In the genomic region with DNA sequence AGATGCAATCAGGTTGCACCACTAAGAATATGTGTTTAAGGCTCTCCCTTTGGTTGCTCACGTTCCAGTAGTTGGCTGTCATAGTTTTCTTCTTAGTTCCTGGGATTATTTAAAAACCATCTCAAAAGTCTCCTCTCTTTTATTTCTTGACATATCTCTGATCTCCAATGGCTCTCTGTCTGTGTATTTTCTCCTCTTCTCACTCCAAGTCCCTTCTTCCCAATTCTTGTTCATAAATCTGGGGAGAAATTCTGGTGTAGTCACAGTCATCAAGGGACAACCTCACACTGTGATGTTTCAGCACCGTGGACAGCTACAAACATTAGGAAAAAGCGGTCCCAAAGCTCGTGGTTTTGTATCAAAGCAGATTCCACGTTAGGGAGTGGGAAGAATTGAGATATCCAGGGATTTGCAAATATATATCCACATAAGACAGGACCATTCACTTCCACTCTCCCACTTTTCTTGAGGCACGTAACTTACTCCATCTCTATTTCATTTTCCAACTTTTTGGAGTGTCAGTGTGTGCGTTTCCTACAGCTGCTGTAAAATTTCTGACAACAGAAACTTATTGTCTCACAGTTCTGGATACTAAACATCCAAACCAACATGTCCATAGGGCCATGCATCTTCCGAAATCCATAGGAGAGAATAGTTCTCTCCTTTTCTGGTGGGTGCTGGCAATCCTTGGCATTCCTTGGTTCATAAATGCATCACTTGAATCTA, we compare ENCODE assay signal across 18 cellular contexts.
A peak's percentile ranks its signal among the peaks of the same experiment; 100 is the strongest.
DNase-seq lines count a peak whose midpoint lies in the region; ATAC-seq, FAIRE-seq and TF ChIP-seq lines count a peak whose summit lies in the region.
"Had no signal": no experiment of that assay in that cellular context is flagged by ENCODE, and none has a peak within 500 bp of the region (broad histone marks: within the 10 kb centered on the region; RNA-seq: fewer than 3 reads in every experiment).

No MANE protein-coding gene starts in this region.

- no peaks in the 10 kb centered on the region for H3K9me3 Mint-ChIP-seq in astrocyte (ENCODE audit: unreplicated experiment)
- no peaks in the 10 kb centered on the region for H3K9me3 Mint-ChIP-seq in activated CD4-positive, alpha-beta memory T cell treated with anti-CD3 and anti-CD28 coated beads, Interleukin-2, amount 10 ng/mL, durations not matched to agents 7 days and 5 days
- H3K9me3 Mint-ChIP-seq: T-helper 1 cell treated with Interleukin-12 subunit alpha and Interleukin-12 subunit beta and Interleukin-4 antibody, amounts not matched to agents 30 μg/mL and 1 μg/mL, for 36 hours had no signal

- CTCF ChIA-PET in activated CD4-positive, alpha-beta memory T cell treated with anti-CD3 and anti-CD28 coated beads, Interleukin-2, amount 10 ng/mL, durations not matched to agents 7 days and 5 days (lab: Charles Lee) = no interaction called here

- H3K27ac ChIP-seq in astrocyte (ENCODE audit: low read depth, low read length) (no peak overlapping the region), mesendoderm (ENCODE audit: low read depth, low read length) (no peak overlapping the region)
- H3K27ac ChIP-seq: gastroesophageal sphincter, neutrophil, spleen, upper lobe of left lung had no signal

- no peak overlapping the region for H3K18ac ChIP-seq in mesendoderm (ENCODE audit: low read length)

- no peak overlapping the region for H3K56ac ChIP-seq in mesendoderm (ENCODE audit: low read length)

- H2BK15ac ChIP-seq in mesendoderm (replicated peaks; ENCODE audit: low read depth) = no peak overlapping the region

- no peak overlapping the region for H4K5ac ChIP-seq in mesendoderm (ENCODE audit: low read length)

- no peak for ATAC-seq in HG03460 (IDR thresholded peaks at IDR 0.05; ENCODE audit: unreplicated experiment)
- ATAC-seq: gastroesophageal sphincter, left colon had no signal

- no peak overlapping the region for H2BK5ac ChIP-seq in mesendoderm (ENCODE audit: low read length)

- no peak for FAIRE-seq in astrocyte (lab: Jason Lieb, UNC)
- FAIRE-seq: H54 had no signal

- no peak overlapping the region for H3K4ac ChIP-seq in mesendoderm (ENCODE audit: low read depth, low read length)

- no peaks in the 10 kb centered on the region for H4K20me1 ChIP-seq in astrocyte (ENCODE audit: insufficient read depth, low read length)

- no peaks in the 10 kb centered on the region for H3K36me3 Mint-ChIP-seq in astrocyte (ENCODE audit: low read depth, unreplicated experiment)
- H3K36me3 Mint-ChIP-seq in activated CD4-positive, alpha-beta memory T cell treated with anti-CD3 and anti-CD28 coated beads, Interleukin-2, amount 10 ng/mL, durations not matched to agents 7 days and 5 days (ENCODE audit: low read depth) = no peaks in the 10 kb centered on the region
- H3K36me3 Mint-ChIP-seq: activated naive CD8-positive, alpha-beta T cell had no signal

- H2AK5ac ChIP-seq in mesendoderm (ENCODE audit: low read length) = no peak overlapping the region

- no peak overlapping the region for H2AFZ ChIP-seq in astrocyte (ENCODE audit: low read depth, low read length)

- H3K9ac ChIP-seq in astrocyte (ENCODE audit: low read length) (no peak overlapping the region), mesendoderm (ENCODE audit: low read length) (no peak overlapping the region)

- H3K4me3 Mint-ChIP-seq in astrocyte (ENCODE audit: unreplicated experiment) = no peak overlapping the region
- no peak overlapping the region for H3K4me3 Mint-ChIP-seq in activated CD4-positive, alpha-beta memory T cell treated with anti-CD3 and anti-CD28 coated beads, Interleukin-2, amount 10 ng/mL, durations not matched to agents 7 days and 5 days
- H3K4me3 Mint-ChIP-seq: activated naive CD8-positive, alpha-beta T cell; T-helper 1 cell treated with Interleukin-12 subunit alpha and Interleukin-12 subunit beta and Interleukin-4 antibody, amounts not matched to agents 30 μg/mL and 1 μg/mL, for 36 hours had no signal

- H3K4me1 ChIP-seq in astrocyte (ENCODE audit: insufficient read depth, low read length) (no peaks in the 10 kb centered on the region), mesendoderm (ENCODE audit: control insufficient read depth, low read depth, low read length) (no peaks in the 10 kb centered on the region)
- H3K4me1 ChIP-seq: gastroesophageal sphincter, spleen, upper lobe of left lung had no signal

- DNase-seq in GM12865 (ENCODE audit: low read depth) = peak; percentile 3
- peak; percentile 15 for DNase-seq in Jurkat, Clone E6-1 (ENCODE audit: low read depth, low spot score)
- peak; percentile 1 for DNase-seq in astrocyte (ENCODE audit: low read depth)
- peak; percentile 57 for DNase-seq in mesendoderm
- no peak for DNase-seq in HuH-7.5 (ENCODE audit: low spot score)
- DNase-seq in activated CD4-positive, alpha-beta memory T cell treated with anti-CD3 and anti-CD28 coated beads, Interleukin-2, amount 10 ng/mL, durations not matched to agents 7 days and 5 days = no peak
- DNase-seq in activated gamma-delta T cell treated with Interleukin-2 at 50 U/mL for 16 hours = no peak
- DNase-seq: activated CD8-positive, alpha-beta memory T cell treated with anti-CD3 and anti-CD28 coated beads for 24 hours; left colon; NCI-H1436 treated with DMSO at 0.1 percent for 48 hours; spleen; upper lobe of left lung had no signal

- peaks cover 15% of the 10 kb centered on the region for H3K27me3 Mint-ChIP-seq in astrocyte (ENCODE audit: low read depth, unreplicated experiment)
- H3K27me3 Mint-ChIP-seq in activated CD4-positive, alpha-beta memory T cell treated with anti-CD3 and anti-CD28 coated beads, Interleukin-2, amount 10 ng/mL, durations not matched to agents 7 days and 5 days = no peaks in the 10 kb centered on the region

- TF ChIP-seq CTCF in GM12865 (IDR thresholded peaks at IDR 0.05; ENCODE audit: insufficient read depth, low read depth, low read length, missing control alignments) (no peak), astrocyte (IDR thresholded peaks at IDR 0.05; ENCODE audit: insufficient read depth, low read depth, low read length) (no peak)

- H3K4me2 ChIP-seq in astrocyte (ENCODE audit: low read length) (no peak overlapping the region), mesendoderm (ENCODE audit: low read length) (no peak overlapping the region)

- no peaks in the 10 kb centered on the region for H3K4me1 Mint-ChIP-seq in astrocyte (ENCODE audit: low read depth, unreplicated experiment)
- H3K4me1 Mint-ChIP-seq in activated CD4-positive, alpha-beta memory T cell treated with anti-CD3 and anti-CD28 coated beads, Interleukin-2, amount 10 ng/mL, durations not matched to agents 7 days and 5 days = no peaks in the 10 kb centered on the region

- WGBS in mesendoderm (ENCODE audit: extremely low coverage, insufficient coverage, low lambda C conversion rate) = no CpG with 5 or more reads among the region's 8 CpGs

- H3K4me3 ChIP-seq in GM12865 (ENCODE audit: low read depth, low read length) (no peak overlapping the region), astrocyte (ENCODE audit: insufficient read depth, low read depth, low read length) (no peak overlapping the region), mesendoderm (ENCODE audit: low read length) (no peak overlapping the region)
- no peak overlapping the region for H3K4me3 ChIP-seq in Jurkat, Clone E6-1 (ENCODE audit: low read length)
- H3K4me3 ChIP-seq: gastroesophageal sphincter, spleen, upper lobe of left lung had no signal

- POLR2A ChIA-PET in activated CD4-positive, alpha-beta memory T cell treated with anti-CD3 and anti-CD28 coated beads, Interleukin-2, amount 10 ng/mL, durations not matched to agents 7 days and 5 days (lab: Charles Lee) = no interaction called here

- no peaks in the 10 kb centered on the region for H3K36me3 ChIP-seq in astrocyte (ENCODE audit: insufficient read depth, low read length)
- no peaks in the 10 kb centered on the region for H3K36me3 ChIP-seq in mesendoderm (ENCODE audit: control insufficient read depth, insufficient read depth, low read length)
- H3K36me3 ChIP-seq: gastroesophageal sphincter, neutrophil, spleen, upper lobe of left lung had no signal

- H3K27me3 ChIP-seq in astrocyte (ENCODE audit: insufficient read depth, low read length) (no peaks in the 10 kb centered on the region), mesendoderm (ENCODE audit: insufficient read depth, low read length, poor library complexity) (no peaks in the 10 kb centered on the region)
- H3K27me3 ChIP-seq: neutrophil, upper lobe of left lung had no signal

- H4K8ac ChIP-seq in mesendoderm (ENCODE audit: low read depth, low read length) = no peak overlapping the region

- H3K23ac ChIP-seq in mesendoderm (ENCODE audit: low read length) = no peak overlapping the region

- H3K9me3 ChIP-seq in astrocyte (ENCODE audit: insufficient read depth, low read depth, low read length) = peaks cover 3% of the 10 kb centered on the region
- H3K9me3 ChIP-seq: gastroesophageal sphincter, neutrophil, spleen, upper lobe of left lung had no signal

- H2BK120ac ChIP-seq in mesendoderm (ENCODE audit: low read depth, low read length) = no peak overlapping the region

- no peaks in the 10 kb centered on the region for H3K79me2 ChIP-seq in astrocyte (ENCODE audit: insufficient read depth, low read length)
- no peaks in the 10 kb centered on the region for H3K79me2 ChIP-seq in mesendoderm (ENCODE audit: control insufficient read depth, insufficient read depth, low read length)

- no peaks in the 10 kb centered on the region for H3K79me1 ChIP-seq in mesendoderm (ENCODE audit: low read length)

- H3K27ac Mint-ChIP-seq in astrocyte (ENCODE audit: unreplicated experiment) = no peak overlapping the region
- H3K27ac Mint-ChIP-seq in activated CD4-positive, alpha-beta memory T cell treated with anti-CD3 and anti-CD28 coated beads, Interleukin-2, amount 10 ng/mL, durations not matched to agents 7 days and 5 days = no peak overlapping the region
- H3K27ac Mint-ChIP-seq: activated naive CD8-positive, alpha-beta T cell; T-helper 1 cell treated with Interleukin-12 subunit alpha and Interleukin-12 subunit beta and Interleukin-4 antibody, amounts not matched to agents 30 μg/mL and 1 μg/mL, for 36 hours had no signal

Comparison
In these comparisons a context has a peak if more than half of its experiments do, and no peak if none do; other contexts are left out.
1. DNase-seq: peak in GM12865 (single experiment), Jurkat, Clone E6-1 (single experiment), astrocyte (single experiment) and mesendoderm (single experiment); none in HuH-7.5 (single experiment), activated CD4-positive, alpha-beta memory T cell treated with anti-CD3 and anti-CD28 coated beads, Interleukin-2, amount 10 ng/mL, durations not matched to agents 7 days and 5 days (single experiment) and activated gamma-delta T cell treated with Interleukin-2 at 50 U/mL for 16 hours (single experiment).